Comparison of ENCODE assay signal across 11 cellular contexts in genomic region chr21:29148535-29148934, GRCh38. TPM values are rescaled to one million over a fixed set of nuclear protein-coding genes. Genes with fewer than 3 reads are reported as not detected.
DNase-seq lines count a peak whose midpoint lies in the region; ATAC-seq and TF ChIP-seq lines count a peak whose summit lies in the region.
"Had no signal": no experiment of that assay in that cellular context is flagged by ENCODE, and none has a peak within 500 bp of the region (broad histone marks: within the 10 kb centered on the region; RNA-seq: fewer than 3 reads in every experiment).

No MANE protein-coding gene starts in this region.

- TF ChIP-seq POLR2A in IMR-90 (IDR thresholded peaks at IDR 0.05; ENCODE audit: low read depth, low read length) = no peak

- no peak overlapping the region for H3K9ac ChIP-seq in IMR-90 (ENCODE audit: low read depth, low read length)

- peak overlapping the region; percentile 52; the same call in 1 of the 2 replicates for H4K5ac ChIP-seq in IMR-90 (ENCODE audit: low read depth, low read length)

- H2AK9ac ChIP-seq in IMR-90 (replicated peaks; ENCODE audit: low read depth, low read length, poor library complexity) = no peak overlapping the region

- peak overlapping the region; percentile 93 for H2BK120ac ChIP-seq in IMR-90 (ENCODE audit: low read depth, low read length)

- no peak overlapping the region; the same call in 1 of the 2 replicates for H3K4me2 ChIP-seq in IMR-90 (ENCODE audit: low read depth, low read length)

- H3K9me1 ChIP-seq in IMR-90 (ENCODE audit: insufficient read depth, low read length) = peaks cover 9% of the 10 kb centered on the region

- peaks cover 0 to 21% of the 10 kb centered on the region in 2 experiments; a peak in 2 of 4 replicates for H3K79me1 ChIP-seq in IMR-90 (ENCODE audit: low read depth in 1 of 2, low read length in 2 of 2)

- peak overlapping the region; percentile 87 for H2AK5ac ChIP-seq in IMR-90 (ENCODE audit: low read depth, low read length)

- H3K9me3 ChIP-seq in IMR-90 (ENCODE audit: control insufficient read depth, insufficient read depth, low read length) = no peaks in the 10 kb centered on the region
- H3K9me3 ChIP-seq: transverse colon had no signal

- H3K27ac Mint-ChIP-seq in activated CD4-positive, alpha-beta T cell treated with anti-CD3 and anti-CD28 coated beads, Interleukin-2, amount 10 ng/mL, durations not matched to agents 24 days and 14 days = no peak overlapping the region

- H3K36me3 ChIP-seq in IMR-90 (ENCODE audit: control insufficient read depth, insufficient read depth, low read length) = no peaks in the 10 kb centered on the region
- H3K36me3 ChIP-seq: transverse colon had no signal

- no peak overlapping the region for H3K27ac ChIP-seq in IMR-90 (ENCODE audit: insufficient read depth, low read length)
- H3K27ac ChIP-seq: transverse colon had no signal

- H3K18ac ChIP-seq in IMR-90 (ENCODE audit: low read depth, low read length) = peak overlapping the region; percentile 75; the same call in 1 of the 2 replicates

- no TSS peak for BruUV-seq in IMR-90 (replicated peaks; lab: Mats Ljungman, UMichigan)

- no peak for ATAC-seq in IMR-90 (ENCODE audit: low read depth)
- peak; percentile 78 for ATAC-seq in stimulated activated naive CD8-positive, alpha-beta T cell treated with anti-CD3 and anti-CD28 coated beads, Interleukin-15, Interleukin-2, amounts not matched to agents 100 U/mL and 50 U/mL, for 24 hours

- no peak overlapping the region for H3K56ac ChIP-seq in IMR-90 (ENCODE audit: extremely low read depth, insufficient read depth, low read length)

- no peak for TF ChIP-seq RAD21 in IMR-90 (IDR thresholded peaks at IDR 0.05; ENCODE audit: low read length)

- dilution Hi-C loops in IMR-90 (cut with HindIII; ENCODE audit: low sequenced_read_pairs, unreplicated experiment) = no loop called here

- peaks cover 19% of the 10 kb centered on the region for H3K4me1 ChIP-seq in IMR-90 (ENCODE audit: control insufficient read depth, insufficient read depth, low read length)

- peak overlapping the region; percentile 39 for H3K23ac ChIP-seq in IMR-90 (ENCODE audit: low read depth, low read length)

- H4K8ac ChIP-seq in IMR-90 (ENCODE audit: low read depth in 2 of 2, low read length in 2 of 2) = peak overlapping the region in 1 of 2 experiments; percentile 59; a peak in 1 of 4 replicates

- H3K27me3 Mint-ChIP-seq in activated CD4-positive, alpha-beta T cell treated with anti-CD3 and anti-CD28 coated beads, Interleukin-2, amount 10 ng/mL, durations not matched to agents 24 days and 14 days = peaks cover 2% of the 10 kb centered on the region

- H2BK15ac ChIP-seq in IMR-90 (ENCODE audit: low read depth, low read length) = peak overlapping the region; percentile 71; the same call in 1 of the 3 replicates

- H3K4me1 Mint-ChIP-seq in activated CD4-positive, alpha-beta T cell treated with anti-CD3 and anti-CD28 coated beads, Interleukin-2, amount 10 ng/mL, durations not matched to agents 24 days and 14 days = peaks cover 16% of the 10 kb centered on the region

- H3K4ac ChIP-seq in IMR-90 (ENCODE audit: low read depth, low read length) = peak overlapping the region; percentile 73

- no peak overlapping the region for H3K4me3 Mint-ChIP-seq in activated CD4-positive, alpha-beta T cell treated with anti-CD3 and anti-CD28 coated beads, Interleukin-2, amount 10 ng/mL, durations not matched to agents 24 days and 14 days

- no peak for TF ChIP-seq CTCF in IMR-90 (conservative IDR thresholded peaks at IDR 0.05; ENCODE audit: low read depth, low read length)
- TF ChIP-seq CTCF in astrocyte of the spinal cord (IDR thresholded peaks at IDR 0.05; ENCODE audit: low read depth, low read length) = no peak

- no peaks in the 10 kb centered on the region for H3K27me3 ChIP-seq in IMR-90 (ENCODE audit: control insufficient read depth, insufficient read depth, low read length)
- H3K27me3 ChIP-seq: transverse colon had no signal

- peak overlapping the region; percentile 87; the same call in 1 of the 2 replicates for H3K14ac ChIP-seq in IMR-90 (replicated peaks; ENCODE audit: low read depth, low read length)

- in situ Hi-C loops in IMR-90 (cut with MboI; ENCODE audit: low sequenced_read_pairs) (no loop called here), astrocyte of the spinal cord (cut with HindIII; ENCODE audit: low sequenced_read_pairs) (no loop called here)

- H4K91ac ChIP-seq in IMR-90 (ENCODE audit: insufficient read depth, low read depth, low read length) = peak overlapping the region; percentile 26; the same call in 1 of the 2 replicates

- H4K20me1 ChIP-seq in IMR-90 (ENCODE audit: insufficient read depth, low read length) = no peaks in the 10 kb centered on the region

- CTCF ChIA-PET in IMR-90 (lab: Yijun Ruan, JAX) = no interaction called here

- peak overlapping the region; percentile 74 for H2BK20ac ChIP-seq in IMR-90 (ENCODE audit: low read depth, low read length)

- no peak overlapping the region for H3K4me3 ChIP-seq in IMR-90 (ENCODE audit: insufficient read depth, low read depth, low read length)
- no peak overlapping the region for H3K4me3 ChIP-seq in astrocyte of the spinal cord (ENCODE audit: low read depth, low read length)
- H3K4me3 ChIP-seq: transverse colon had no signal

- POLR2A ChIA-PET in IMR-90 (lab: Charles Lee; ENCODE audit: unreplicated experiment) = interaction anchor here (0.6 kb wide), 1 partner anchor 169 kb away, joined by 3 read pairs; no protein-coding TSS in a partner anchor

- H2BK5ac ChIP-seq in IMR-90 (ENCODE audit: low read depth, low read length, poor library complexity, severe bottlenecking) = peak overlapping the region; percentile 59

- intact Hi-C loops in activated CD4-positive, alpha-beta T cell treated with anti-CD3 and anti-CD28 coated beads, Interleukin-2, amount 10 ng/mL, durations not matched to agents 24 days and 14 days (cut with micrococcal nuclease) = loop anchor here (5.0 kb wide), 1 partner anchor 56 kb away; no protein-coding TSS in a partner anchor
- intact Hi-C loops in IMR-90 (cut with micrococcal nuclease) = loop anchor here (5.0 kb wide), 1 partner anchor 56 kb away; no protein-coding TSS in a partner anchor

- WGBS in IMR-90 (ENCODE audit: extremely low coverage in 2 of 2, insufficient read length in 1 of 2), 2 experiments = no CpG with 5 or more reads among the region's 4 CpGs

- H2AFZ ChIP-seq in IMR-90 (replicated peaks; ENCODE audit: low read length, poor library complexity) = no peak overlapping the region

- DNase-seq in activated CD4-positive, alpha-beta T cell treated with anti-CD3 and anti-CD28 coated beads, Interleukin-2, amount 10 ng/mL, durations not matched to agents 24 days and 14 days = peak; percentile 70
- DNase-seq in activated CD4-positive, alpha-beta T cell treated with anti-CD3 and anti-CD28 coated beads, Interleukin-2, amount 50 U/mL, for 1 hour = no peak
- DNase-seq in IMR-90 (peak; percentile 64), astrocyte of the spinal cord (ENCODE audit: low read depth, low spot score) (peak; percentile 90), NCI-H69 (lab: John Stamatoyannopoulos, UW) (no peak), cortex of kidney (lab: John Stamatoyannopoulos, UW) (no peak), hepatic stellate cell (ENCODE audit: low spot score) (no peak)
- DNase-seq in stimulated activated naive CD8-positive, alpha-beta T cell treated with anti-CD3 and anti-CD28 coated beads, Interleukin-15, Interleukin-2, amounts not matched to agents 100 U/mL and 50 U/mL, for 24 hours = peak; percentile 6
- DNase-seq: activated naive CD4-positive, alpha-beta T cell; MM.1S; transverse colon had no signal

- peaks cover 2% of the 10 kb centered on the region for H3K36me3 Mint-ChIP-seq in activated CD4-positive, alpha-beta T cell treated with anti-CD3 and anti-CD28 coated beads, Interleukin-2, amount 10 ng/mL, durations not matched to agents 24 days and 14 days (ENCODE audit: low read depth)

- H3K9me3 Mint-ChIP-seq in activated CD4-positive, alpha-beta T cell treated with anti-CD3 and anti-CD28 coated beads, Interleukin-2, amount 10 ng/mL, durations not matched to agents 24 days and 14 days = no peaks in the 10 kb centered on the region

TF ChIP-seq in IMR-90, 13 proteins besides CTCF, POLR2A, EP300 and RAD21:
- no peak for TF ChIP-seq FOS (IDR thresholded peaks at IDR 0.05; ENCODE audit: low read depth, low read length)
- no peak for TF ChIP-seq NFE2L2 (IDR thresholded peaks at IDR 0.05; ENCODE audit: low read depth, low read length)
- TF ChIP-seq MAFK (IDR thresholded peaks at IDR 0.05; ENCODE audit: low read depth, low read length) = no peak
- TF ChIP-seq MAZ (IDR thresholded peaks at IDR 0.05; ENCODE audit: borderline replicate concordance, low read depth, low read length) = no peak
- TF ChIP-seq RCOR1 (IDR thresholded peaks at IDR 0.05; ENCODE audit: insufficient replicate concordance, low read length) = no peak
- no peak for TF ChIP-seq USF2 (IDR thresholded peaks at IDR 0.05; ENCODE audit: low read depth, low read length)
- no peak for TF ChIP-seq CEBPB (IDR thresholded peaks at IDR 0.05; ENCODE audit: low read depth, low read length)
- no peak for TF ChIP-seq CHD1 (IDR thresholded peaks at IDR 0.05; ENCODE audit: low read depth, low read length)
TF ChIP-seq in IMR-90: peak in this region for 0.

RNA-seq across cellular contexts. Expression of gene MAP3K7CL, which starts 18.1 kb away (rescaled TPM):
- total RNA-seq in activated CD4-positive, alpha-beta T cell treated with anti-CD3 and anti-CD28 coated beads, Interleukin-2, amount 10 ng/mL, durations not matched to agents 24 days and 14 days = 4.0 and 4.3 TPM in 2 replicates
- 21.0 and 25.3 TPM in 2 replicates for total RNA-seq in IMR-90 (2012; rRNA removed)
- 21.8 and 22.3 TPM in 2 replicates for polyA plus RNA-seq in IMR-90 (2012; rRNA removed)
- polyA plus RNA-seq in IMR-90 (2012; cell fraction: cytosol; rRNA removed) = 10.0 and 17.0 TPM in 2 replicates
- 7.6 and 12.0 TPM in 2 replicates for polyA plus RNA-seq in IMR-90 (2012; cell fraction: nucleus; rRNA removed; ENCODE audit: low replicate concordance)

Comparison
In these comparisons a context has a peak if more than half of its experiments do, and no peak if none do; other contexts are left out.
1. DNase-seq: peak in activated CD4-positive, alpha-beta T cell treated with anti-CD3 and anti-CD28 coated beads, Interleukin-2, amount 10 ng/mL, durations not matched to agents 24 days and 14 days (single experiment), IMR-90 (single experiment), astrocyte of the spinal cord (single experiment) and stimulated activated naive CD8-positive, alpha-beta T cell treated with anti-CD3 and anti-CD28 coated beads, Interleukin-15, Interleukin-2, amounts not matched to agents 100 U/mL and 50 U/mL, for 24 hours (single experiment); none in activated CD4-positive, alpha-beta T cell treated with anti-CD3 and anti-CD28 coated beads, Interleukin-2, amount 50 U/mL, for 1 hour (single experiment), NCI-H69 (single experiment), cortex of kidney (single experiment) and hepatic stellate cell (single experiment).